Comparison of ENCODE assay signal across 19 cellular contexts in genomic region chr18:72783517-72783916, GRCh38.
"Had no signal": no experiment of that assay in that cellular context is flagged by ENCODE, and none has a peak within 500 bp of the region (broad histone marks: within the 10 kb centered on the region; RNA-seq: fewer than 3 reads in every experiment).

No MANE protein-coding gene starts in this region.

- H3K36me3 ChIP-seq: gastrocnemius medialis, heart left ventricle, neutrophil, right lobe of liver, thoracic aorta, transverse colon, vagina had no signal

- DNase-seq: cortex of kidney; foreskin fibroblast; gastrocnemius medialis; heart left ventricle; kidney; mucosa of descending colon; naive B cell; right lobe of liver; small intestine; stimulated activated CD4-positive, alpha-beta T cell treated with anti-CD3 and anti-CD28 coated beads, Interleukin-15, amount 100 ng/mL, for 24 hours; stimulated activated CD4-positive, alpha-beta T cell treated with anti-CD3 and anti-CD28 coated beads, Interleukin-2, amount 100 ng/mL, for 48 hours; stimulated activated naive B cell treated with anti-CD40 and anti-IgM and Interleukin-4, amounts not matched to agents 10 μg/mL and 1 μg/mL and 100 μg/mL, for 72 hours; transverse colon had no signal

- H3K27me3 ChIP-seq: gastrocnemius medialis, heart left ventricle, hepatocyte, neutrophil, right lobe of liver, transverse colon, vagina had no signal

- H3K79me2 ChIP-seq: hepatocyte, parathyroid adenoma had no signal

- H3K9me3 ChIP-seq: gastrocnemius medialis, heart left ventricle, mucosa of descending colon, neutrophil, right lobe of liver, thoracic aorta, transverse colon, vagina had no signal

- H3K4me3 ChIP-seq: gastrocnemius medialis, heart left ventricle, hepatocyte, lung, mucosa of descending colon, right lobe of liver, thoracic aorta, transverse colon, vagina had no signal

- H3K4me2 ChIP-seq: hepatocyte had no signal

- H2AFZ ChIP-seq: hepatocyte, parathyroid adenoma had no signal

- H3K4me1 ChIP-seq: gastrocnemius medialis, heart left ventricle, parathyroid adenoma, right lobe of liver, transverse colon, vagina had no signal

- H3K27ac ChIP-seq: gastrocnemius medialis, heart left ventricle, hepatocyte, neutrophil, parathyroid adenoma, right lobe of liver, thoracic aorta, transverse colon, vagina had no signal
